16 cellular contexts compared by ENCODE assay signal in the genomic region with DNA sequence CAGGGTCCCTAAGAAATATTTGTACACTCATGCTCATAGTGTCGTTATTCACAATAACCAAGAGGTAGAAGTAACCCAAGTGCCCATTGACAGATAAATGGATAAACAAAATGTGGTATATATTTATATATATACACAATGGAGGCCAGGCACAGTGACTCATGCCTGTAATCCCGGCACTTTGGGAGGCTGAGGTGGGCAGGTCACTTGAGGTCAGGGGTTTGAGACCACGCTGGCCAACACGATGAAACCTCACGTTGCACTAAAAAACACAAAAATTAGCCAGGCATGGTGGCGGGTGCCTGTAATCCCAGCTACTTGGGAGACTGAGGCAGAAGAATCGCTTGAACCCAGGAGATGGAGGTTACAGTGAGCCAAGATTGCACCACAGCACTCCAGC. TPM values are rescaled to one million over a fixed set of nuclear protein-coding genes. Genes with fewer than 3 reads are reported as not detected.
"Had no signal": no experiment of that assay in that cellular context is flagged by ENCODE, and none has a peak within 500 bp of the region (broad histone marks: within the 10 kb centered on the region; RNA-seq: fewer than 3 reads in every experiment).

No MANE protein-coding gene starts in this region.

RNA-seq across cellular contexts. Expression of a gene that starts 25.7 kb away (rescaled TPM):
- total RNA-seq: activated CD4-positive, alpha-beta memory T cell treated with anti-CD3 and anti-CD28 coated beads, Interleukin-2, amount 10 ng/mL, durations not matched to agents 7 days and 5 days; activated CD4-positive, alpha-beta T cell treated with anti-CD3 and anti-CD28 coated beads for 36 hours; activated CD4-positive, alpha-beta T cell treated with anti-CD3 and anti-CD28 coated beads, Interleukin-2, amount 10 ng/mL, durations not matched to agents 7 days and 5 days; activated CD8-positive, alpha-beta memory T cell treated with anti-CD3 and anti-CD28 coated beads, Interleukin-2, amount 10 ng/mL, durations not matched to agents 7 days and 5 days; activated CD8-positive, alpha-beta T cell treated with anti-CD3 and anti-CD28 coated beads, Interleukin-2, amount 10 ng/mL, durations not matched to agents 7 days and 5 days; activated naive CD8-positive, alpha-beta T cell treated with anti-CD3 and anti-CD28 coated beads, Interleukin-2, amount 10 ng/mL, durations not matched to agents 7 days and 5 days; activated T-helper 2 cell treated with anti-CD3 and anti-CD28 coated beads, Interferon-gamma antibody, Interleukin-2, Interleukin-4, amounts not matched to agents 10 μg/mL and 5 μg/mL and 100 μg/mL, durations not matched to agents 14 hours and 24 hours and 36 hours; ascending aorta; bronchial epithelial cell; cardiac muscle cell; T-cell; T-helper 1 cell treated with Interleukin-12 subunit alpha and Interleukin-12 subunit beta and Interleukin-4 antibody, amounts not matched to agents 30 ng/mL and 1 ng/mL, for 36 hours; T-helper 17 cell; T-helper 2 cell treated with Interferon-gamma antibody and Interleukin-4, amounts not matched to agents 100 ng/mL and 5 ng/mL, for 36 hours; WTC11 had no signal
- polyA plus RNA-seq: adipose tissue had no signal
